In the genomic region with DNA sequence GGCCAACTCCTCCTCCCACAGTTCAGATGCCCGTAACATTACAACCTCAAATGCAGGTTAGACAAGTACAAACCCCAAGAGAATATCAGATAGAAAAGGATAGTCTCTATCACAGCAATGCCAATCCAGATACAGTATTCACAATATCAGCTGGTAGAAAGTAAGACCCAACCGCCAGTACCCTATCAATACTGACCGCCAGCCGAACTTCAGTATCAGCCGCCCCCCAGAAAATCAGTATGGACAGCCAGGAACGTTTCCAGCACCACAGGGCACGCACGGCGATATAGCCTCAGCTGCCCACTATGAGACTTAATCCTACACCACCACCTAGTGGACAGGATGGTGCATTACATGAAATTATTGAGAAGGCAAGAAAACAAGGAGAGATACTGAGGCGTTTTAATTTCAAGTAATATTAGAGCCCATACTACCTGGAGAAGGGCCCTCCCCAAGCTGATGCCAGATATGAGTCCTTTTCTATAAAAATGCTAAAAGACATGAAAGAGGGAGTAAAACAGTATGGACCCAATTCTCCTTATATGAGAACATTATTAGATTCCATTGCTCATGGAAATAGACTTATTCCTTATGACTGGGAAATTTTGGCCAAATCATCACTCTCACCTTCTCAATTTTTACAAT, we compare ENCODE assay signal across 1 cellular context.
TF ChIP-seq lines count a peak whose summit lies in the region.

No MANE protein-coding gene starts in this region.

TF ChIP-seq in HEK293, 187 proteins besides CTCF, POLR2A, EP300 and RAD21 (continued from another document):
- TF ChIP-seq PATZ1 (tag by site-specific recombination; IDR thresholded peaks at IDR 0.05), result no peak
- TF ChIP-seq ZEB2 (tag by site-specific recombination; IDR thresholded peaks at IDR 0.05), result 0 out of 2 replicates have a peak, but pooled peaks have one; percentile 26
- TF ChIP-seq ELK4 (IDR thresholded peaks at IDR 0.05; ENCODE audit: borderline replicate concordance, low read depth, low read length), result no peak
- peak; percentile 67 for TF ChIP-seq ZNF600 (tag by site-specific recombination; IDR thresholded peaks at IDR 0.05)
